In the genomic region with DNA sequence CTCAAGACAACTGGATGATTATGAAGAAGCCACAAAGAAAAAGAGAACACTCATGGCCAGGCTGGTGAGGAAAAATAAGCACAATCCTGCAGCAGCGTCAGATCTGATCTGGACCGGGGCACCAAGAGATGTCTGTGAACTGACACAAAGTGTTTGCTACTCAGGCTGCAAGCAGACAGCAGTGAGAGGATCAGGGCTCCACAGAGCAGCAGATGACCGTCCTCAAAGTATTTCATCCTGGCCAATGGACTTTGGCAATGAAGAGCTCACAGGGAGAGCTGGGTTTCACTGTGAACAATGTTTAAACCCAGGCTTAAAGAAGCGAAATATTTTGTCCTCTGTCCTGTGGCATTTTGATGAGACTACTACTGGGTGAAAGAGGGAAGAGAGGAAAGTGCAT, we compare ENCODE assay signal across 17 cellular contexts.
DNase-seq lines count a peak whose midpoint lies in the region; ATAC-seq and TF ChIP-seq lines count a peak whose summit lies in the region.
"Had no signal": no experiment of that assay in that cellular context is flagged by ENCODE, and none has a peak within 500 bp of the region (broad histone marks: within the 10 kb centered on the region; RNA-seq: fewer than 3 reads in every experiment).

No MANE protein-coding gene starts in this region.

- H4K91ac ChIP-seq in IMR-90 (ENCODE audit: insufficient read depth, low read depth, low read length) (no peak overlapping the region), neuronal stem cell (ENCODE audit: low read depth, low read length, poor library complexity) (no peak overlapping the region)

- H3K4me3 Mint-ChIP-seq in T-helper 17 cell = no peak overlapping the region
- no peak overlapping the region for H3K4me3 Mint-ChIP-seq in natural killer cell treated with Interleukin-12 subunit alpha and Interleukin-12 subunit beta and Interleukin-15 and Interleukin-18, amount 100 ng/mL, for 72 hours
- H3K4me3 Mint-ChIP-seq: CD4-positive, CD25-positive, alpha-beta regulatory T cell; H9; IgD-negative memory B cell had no signal

- H2AK9ac ChIP-seq in IMR-90 (replicated peaks; ENCODE audit: low read depth, low read length, poor library complexity) = no peak overlapping the region

- no peak overlapping the region for H3K56ac ChIP-seq in IMR-90 (ENCODE audit: extremely low read depth, insufficient read depth, low read length)

- H2BK12ac ChIP-seq in neuronal stem cell (ENCODE audit: low read length) = no peak overlapping the region

- no peaks in the 10 kb centered on the region for H3K9me1 ChIP-seq in IMR-90 (ENCODE audit: insufficient read depth, low read length)

- H3K27ac ChIP-seq in IMR-90 (ENCODE audit: insufficient read depth, low read length) (no peak overlapping the region), gastroesophageal sphincter (peak overlapping the region; percentile 53 to 73 (median 62)), neuronal stem cell (replicated peaks; ENCODE audit: low read length) (no peak overlapping the region)
- H3K27ac ChIP-seq: BLaER1 treated with 17β-estradiol and CSF1 and Interleukin-3, amounts not matched to agents 10 nM and 100 nM; HL-60 had no signal

- POLR2A ChIA-PET in IMR-90 (lab: Charles Lee; ENCODE audit: unreplicated experiment) = no interaction called here

- H3K4me1 Mint-ChIP-seq in T-helper 17 cell = no peaks in the 10 kb centered on the region
- no peaks in the 10 kb centered on the region for H3K4me1 Mint-ChIP-seq in natural killer cell treated with Interleukin-12 subunit alpha and Interleukin-12 subunit beta and Interleukin-15 and Interleukin-18, amount 100 ng/mL, for 72 hours (ENCODE audit: low read depth in 2 of 2)
- H3K4me1 Mint-ChIP-seq: CD4-positive, CD25-positive, alpha-beta regulatory T cell; IgD-negative memory B cell had no signal

- dilution Hi-C loops in IMR-90 (cut with HindIII; ENCODE audit: low sequenced_read_pairs, unreplicated experiment) = no loop called here

- H3K27me3 ChIP-seq in IMR-90 (ENCODE audit: control insufficient read depth, insufficient read depth, low read length) = peaks cover 1% of the 10 kb centered on the region; the same call in 1 of the 2 replicates
- no peaks in the 10 kb centered on the region for H3K27me3 ChIP-seq in gastroesophageal sphincter
- no peaks in the 10 kb centered on the region for H3K27me3 ChIP-seq in neuronal stem cell (ENCODE audit: control insufficient read depth in 3 of 3, insufficient read depth in 3 of 3, low read depth in 1 of 3, low read length in 3 of 3)
- H3K27me3 ChIP-seq: BLaER1 treated with 17β-estradiol and CSF1 and Interleukin-3, amounts not matched to agents 10 nM and 100 nM had no signal

- peaks cover 6% of the 10 kb centered on the region; the same call in 1 of the 2 replicates for H3K9me3 ChIP-seq in IMR-90 (ENCODE audit: control insufficient read depth, insufficient read depth, low read length)
- H3K9me3 ChIP-seq in gastroesophageal sphincter = no peaks in the 10 kb centered on the region
- peaks cover 4% of the 10 kb centered on the region in 2 donors for H3K9me3 ChIP-seq in neuronal stem cell (replicated peaks in 1 of 2; ENCODE audit: control insufficient read depth in 2 of 2, insufficient read depth in 1 of 2, low read depth in 1 of 2, low read length in 2 of 2)
- no peaks in the 10 kb centered on the region for H3K9me3 ChIP-seq in T-helper 17 cell (ENCODE audit: control insufficient read depth, low read length, poor library complexity, severe bottlenecking)

- H2BK5ac ChIP-seq in IMR-90 (ENCODE audit: low read depth, low read length, poor library complexity, severe bottlenecking) = no peak overlapping the region
- no peak overlapping the region for H2BK5ac ChIP-seq in neuronal stem cell (ENCODE audit: low read length)

- no peaks in the 10 kb centered on the region for H3K27me3 Mint-ChIP-seq in T-helper 17 cell
- no peaks in the 10 kb centered on the region for H3K27me3 Mint-ChIP-seq in natural killer cell treated with Interleukin-12 subunit alpha and Interleukin-12 subunit beta and Interleukin-15 and Interleukin-18, amount 100 ng/mL, for 72 hours
- H3K27me3 Mint-ChIP-seq: CD4-positive, CD25-positive, alpha-beta regulatory T cell had no signal

- H3K27ac Mint-ChIP-seq in T-helper 17 cell = no peak overlapping the region
- no peak overlapping the region for H3K27ac Mint-ChIP-seq in natural killer cell treated with Interleukin-12 subunit alpha and Interleukin-12 subunit beta and Interleukin-15 and Interleukin-18, amount 100 ng/mL, for 72 hours
- H3K27ac Mint-ChIP-seq: H9, IgD-negative memory B cell had no signal

- BruUV-seq in IMR-90 (replicated peaks; lab: Mats Ljungman, UMichigan) = no TSS peak

- no peak for TF ChIP-seq CTCF in IMR-90 (conservative IDR thresholded peaks at IDR 0.05; ENCODE audit: low read depth, low read length)
- TF ChIP-seq CTCF in gastroesophageal sphincter (IDR thresholded peaks at IDR 0.05) = no peak

- no peak overlapping the region for H2BK20ac ChIP-seq in IMR-90 (ENCODE audit: low read depth, low read length)

- H3K4me2 ChIP-seq in IMR-90 (ENCODE audit: low read depth, low read length) (peak overlapping the region; percentile 3; the same call in 1 of the 2 replicates), neuronal stem cell (ENCODE audit: insufficient read depth, low read length, poor library complexity, severe bottlenecking) (no peak overlapping the region)
- H3K4me2 ChIP-seq: BLaER1 treated with 17β-estradiol and CSF1 and Interleukin-3, amounts not matched to agents 10 nM and 100 nM had no signal

- H2AK5ac ChIP-seq in IMR-90 (ENCODE audit: low read depth, low read length) (no peak overlapping the region), neuronal stem cell (ENCODE audit: low read depth, low read length) (no peak overlapping the region)

- H3K36me3 ChIP-seq in IMR-90 (ENCODE audit: control insufficient read depth, insufficient read depth, low read length) (no peaks in the 10 kb centered on the region), gastroesophageal sphincter (no peaks in the 10 kb centered on the region), neuronal stem cell (replicated peaks in 1 of 2; ENCODE audit: control insufficient read depth in 2 of 2, insufficient read depth in 2 of 2, low read length in 2 of 2) (no peaks in the 10 kb centered on the region)

- H2BK120ac ChIP-seq in IMR-90 (ENCODE audit: low read depth, low read length) (no peak overlapping the region), neuronal stem cell (ENCODE audit: low read depth, low read length) (no peak overlapping the region)

- CTCF ChIA-PET in IMR-90 (lab: Yijun Ruan, JAX) = interaction anchor here (0.6 kb wide), 1 partner anchor 105 kb away, joined by 7 read pairs; no protein-coding TSS in a partner anchor

- H2BK15ac ChIP-seq in IMR-90 (ENCODE audit: low read depth, low read length) (no peak overlapping the region), neuronal stem cell (ENCODE audit: low read length) (no peak overlapping the region)

- H3K79me1 ChIP-seq in IMR-90 (ENCODE audit: low read depth in 1 of 2, low read length in 2 of 2) = no peaks in the 10 kb centered on the region
- H3K79me1 ChIP-seq in neuronal stem cell (ENCODE audit: low read depth, low read length) = no peaks in the 10 kb centered on the region

- no peaks in the 10 kb centered on the region for H3K36me3 Mint-ChIP-seq in T-helper 17 cell (ENCODE audit: low read depth)
- no peaks in the 10 kb centered on the region for H3K36me3 Mint-ChIP-seq in natural killer cell treated with Interleukin-12 subunit alpha and Interleukin-12 subunit beta and Interleukin-15 and Interleukin-18, amount 100 ng/mL, for 72 hours
- H3K36me3 Mint-ChIP-seq: CD4-positive, CD25-positive, alpha-beta regulatory T cell; IgD-negative memory B cell had no signal

- H2AFZ ChIP-seq in IMR-90 (replicated peaks; ENCODE audit: low read length, poor library complexity) (no peak overlapping the region), neuronal stem cell (ENCODE audit: low read length) (peak overlapping the region; percentile 44)

- H3K4me3 ChIP-seq in IMR-90 (ENCODE audit: insufficient read depth, low read depth, low read length) = no peak overlapping the region
- no peak overlapping the region for H3K4me3 ChIP-seq in gastroesophageal sphincter
- no peak overlapping the region for H3K4me3 ChIP-seq in neuronal stem cell (ENCODE audit: low read length in 2 of 2)
- H3K4me3 ChIP-seq: BLaER1 treated with 17β-estradiol and CSF1 and Interleukin-3, amounts not matched to agents 10 nM and 100 nM had no signal

- H3K4ac ChIP-seq in IMR-90 (ENCODE audit: low read depth, low read length) (no peak overlapping the region), neuronal stem cell (ENCODE audit: low read length) (no peak overlapping the region)

- H3K9me3 Mint-ChIP-seq in natural killer cell treated with Interleukin-12 subunit alpha and Interleukin-12 subunit beta and Interleukin-15 and Interleukin-18, amount 100 ng/mL, for 72 hours = peaks cover 25% of the 10 kb centered on the region

- intact Hi-C loops in IMR-90 (cut with micrococcal nuclease) (no loop called here), head of caudate nucleus (cut with DNase I) (no loop called here)

- H3K23ac ChIP-seq in IMR-90 (ENCODE audit: low read depth, low read length) (no peak overlapping the region), neuronal stem cell (ENCODE audit: low read depth, low read length, poor library complexity) (no peak overlapping the region)

- H4K20me1 ChIP-seq in IMR-90 (ENCODE audit: insufficient read depth, low read length) = no peaks in the 10 kb centered on the region
- H4K20me1 ChIP-seq: BLaER1 treated with 17β-estradiol and CSF1 and Interleukin-3, amounts not matched to agents 10 nM and 100 nM had no signal

- H3K14ac ChIP-seq in IMR-90 (replicated peaks; ENCODE audit: low read depth, low read length) (no peak overlapping the region), neuronal stem cell (ENCODE audit: low read length) (no peak overlapping the region)

- H4K8ac ChIP-seq in IMR-90 (ENCODE audit: low read depth in 2 of 2, low read length in 2 of 2) (no peak overlapping the region), neuronal stem cell (ENCODE audit: low read depth, low read length) (no peak overlapping the region)

- no peak overlapping the region for H3K18ac ChIP-seq in IMR-90 (ENCODE audit: low read depth, low read length)
- H3K18ac ChIP-seq in neuronal stem cell (ENCODE audit: low read length) = no peak overlapping the region

- 20% methylated on average over 4 of the region's 4 CpGs; no CpG with 5 or more reads in 1 of the 2 experiments for WGBS in IMR-90 (ENCODE audit: extremely low coverage in 2 of 2, insufficient read length in 1 of 2), 2 experiments
- 0 to 18% methylated on average over 1 to 3 of the region's 4 CpGs for WGBS in gastroesophageal sphincter (ENCODE audit: low coverage in 1 of 2), 2 donors
- WGBS in neuronal stem cell (ENCODE audit: extremely low coverage in 2 of 2, insufficient read length in 2 of 2, insufficient replicate concordance in 1 of 2), 2 donors = no CpG with 5 or more reads among the region's 4 CpGs

- TF ChIP-seq POLR2A in IMR-90 (IDR thresholded peaks at IDR 0.05; ENCODE audit: low read depth, low read length) (no peak), gastroesophageal sphincter (IDR thresholded peaks at IDR 0.05) (no peak)

- no peak overlapping the region; the same call in 1 of the 2 replicates for H4K5ac ChIP-seq in IMR-90 (ENCODE audit: low read depth, low read length)

- no peak for TF ChIP-seq EP300 in gastroesophageal sphincter (IDR thresholded peaks at IDR 0.05)

- H3K4me1 ChIP-seq in IMR-90 (ENCODE audit: control insufficient read depth, insufficient read depth, low read length) (peaks cover 1% of the 10 kb centered on the region; the same call in 1 of the 2 replicates), gastroesophageal sphincter (peaks cover 6 to 33% (median 7%) of the 10 kb centered on the region in 3 donors), neuronal stem cell (ENCODE audit: control insufficient read depth in 2 of 2, insufficient read depth in 1 of 2, low read depth in 1 of 2, low read length in 2 of 2) (peaks cover 0 to 1% of the 10 kb centered on the region in 2 donors)
- H3K4me1 ChIP-seq: BLaER1 treated with 17β-estradiol and CSF1 and Interleukin-3, amounts not matched to agents 10 nM and 100 nM had no signal

- DNase-seq in COLO829 (ENCODE audit: low spot score) = peak; percentile 24
- DNase-seq in IMR-90 = no peak
- no peak for DNase-seq in neuronal stem cell (ENCODE audit: low spot score)
- DNase-seq in head of caudate nucleus = no peak
- DNase-seq in T-helper 17 cell = no peak
- DNase-seq in natural killer cell treated with Interleukin-12 subunit alpha and Interleukin-12 subunit beta and Interleukin-15 and Interleukin-18, amount 100 ng/mL, for 72 hours (ENCODE audit: low spot score) = no peak
- DNase-seq: ACHN; Calu3; CD4-positive, CD25-positive, alpha-beta regulatory T cell; DMS 273 treated with DMSO at 0.1 percent for 48 hours; GOT3; H9 had no signal

- in situ Hi-C loops in IMR-90 (cut with MboI; ENCODE audit: low sequenced_read_pairs) = no loop called here

- peak; percentile 46 for ATAC-seq in IMR-90 (ENCODE audit: low read depth)
- peak; percentile 20 for ATAC-seq in gastroesophageal sphincter
- ATAC-seq in T-helper 17 cell = no peak
- no peak for ATAC-seq in natural killer cell treated with Interleukin-12 subunit alpha and Interleukin-12 subunit beta and Interleukin-15 and Interleukin-18, amount 100 ng/mL, for 72 hours
- ATAC-seq in HG03039 (IDR thresholded peaks at IDR 0.05; ENCODE audit: unreplicated experiment) = no peak

- H3K9ac ChIP-seq in IMR-90 (ENCODE audit: low read depth, low read length) (no peak overlapping the region), neuronal stem cell (ENCODE audit: low read depth, low read length, poor library complexity) (no peak overlapping the region)
- H3K9ac ChIP-seq: BLaER1 treated with 17β-estradiol and CSF1 and Interleukin-3, amounts not matched to agents 10 nM and 100 nM had no signal

- no peak for TF ChIP-seq RAD21 in IMR-90 (IDR thresholded peaks at IDR 0.05; ENCODE audit: low read length)

Comparison
In these comparisons a context has a peak if more than half of its experiments do, and no peak if none do; other contexts are left out.
1. ATAC-seq: peak in IMR-90 (single experiment) and gastroesophageal sphincter (single experiment); none in T-helper 17 cell (single experiment), natural killer cell treated with Interleukin-12 subunit alpha and Interleukin-12 subunit beta and Interleukin-15 and Interleukin-18, amount 100 ng/mL, for 72 hours (0 of 2) and HG03039 (single experiment).
2. H3K27ac ChIP-seq: peak in gastroesophageal sphincter (4 of 4); none in IMR-90 (single experiment) and neuronal stem cell (single experiment).